Comparison of ENCODE assay signal across 20 cellular contexts in the genomic region with DNA sequence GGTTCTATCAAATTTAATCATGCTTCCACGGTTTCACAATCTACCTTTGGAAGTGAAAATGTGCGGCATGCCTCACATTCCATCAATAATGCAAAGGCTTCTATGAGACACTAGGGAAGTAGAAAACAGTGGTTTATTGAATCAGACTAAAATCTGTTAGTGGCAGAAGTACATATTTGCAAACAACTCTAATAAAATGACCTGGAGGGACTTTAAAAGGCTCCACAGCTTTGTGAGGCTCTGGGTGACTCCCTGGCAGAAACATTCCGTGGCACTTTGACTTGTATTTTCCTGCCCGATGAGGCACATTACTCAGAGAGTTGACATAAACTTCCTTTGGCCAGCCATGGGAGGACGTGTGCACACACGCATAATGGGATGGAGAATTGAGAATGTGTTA.
"Had no signal": no experiment of that assay in that cellular context is flagged by ENCODE, and none has a peak within 500 bp of the region (broad histone marks: within the 10 kb centered on the region; RNA-seq: fewer than 3 reads in every experiment).

No MANE protein-coding gene starts in this region.

- H3K4me3 ChIP-seq: right lobe of liver, spleen, thoracic aorta, upper lobe of right lung had no signal

- H3K36me3 Mint-ChIP-seq: activated naive CD8-positive, alpha-beta T cell; natural killer cell treated with Interleukin-12 subunit alpha and Interleukin-12 subunit beta and Interleukin-15 and Interleukin-18, amount 100 ng/mL, for 72 hours had no signal

- H3K27ac ChIP-seq: right lobe of liver, spleen, thoracic aorta, upper lobe of right lung had no signal

- ATAC-seq: effector memory CD8-positive, alpha-beta T cell; right lobe of liver had no signal

- H3K4me3 Mint-ChIP-seq: activated CD4-positive, alpha-beta T cell treated with anti-CD3 and anti-CD28 coated beads, Interleukin-2, amount 10 ng/mL, durations not matched to agents 7 days and 5 days; activated naive CD8-positive, alpha-beta T cell; activated T-cell treated with anti-CD3 and anti-CD28 coated beads, Interleukin-2, amount 50 U/mL, for 72 hours; dendritic cell treated with granulocyte-macrophage colony-stimulating factor and Interleukin-4, amounts not matched to agents 40 ng/mL and 50 ng/mL, for 4 days; effector memory CD8-positive, alpha-beta T cell; natural killer cell treated with Interleukin-12 subunit alpha and Interleukin-12 subunit beta and Interleukin-15 and Interleukin-18, amount 100 ng/mL, for 72 hours had no signal

- DNase-seq: activated CD4-positive, alpha-beta T cell treated with anti-CD3 and anti-CD28 coated beads, Interleukin-2, amount 10 ng/mL, durations not matched to agents 7 days and 5 days; activated CD8-positive, alpha-beta memory T cell treated with anti-CD3 and anti-CD28 coated beads, Interleukin-2, amount 50 U/mL, for 48 hours; activated gamma-delta T cell; activated T-cell treated with anti-CD3 and anti-CD28 coated beads, Interleukin-2, amount 50 U/mL, for 72 hours; amygdala; effector memory CD8-positive, alpha-beta T cell; erythroblast; glutamatergic neuron; hypothalamus; mesendoderm; nucleus accumbens; right lobe of liver; spleen; SW 1271; T-helper 9 cell; upper lobe of right lung had no signal

- H3K9me3 Mint-ChIP-seq: activated CD4-positive, alpha-beta T cell treated with anti-CD3 and anti-CD28 coated beads, Interleukin-2, amount 10 ng/mL, durations not matched to agents 7 days and 5 days; activated T-cell treated with anti-CD3 and anti-CD28 coated beads, Interleukin-2, amount 50 U/mL, for 72 hours; dendritic cell treated with granulocyte-macrophage colony-stimulating factor and Interleukin-4, amounts not matched to agents 40 ng/mL and 50 ng/mL, for 4 days; effector memory CD8-positive, alpha-beta T cell; natural killer cell treated with Interleukin-12 subunit alpha and Interleukin-12 subunit beta and Interleukin-15 and Interleukin-18, amount 100 ng/mL, for 72 hours had no signal

- H3K27ac Mint-ChIP-seq: activated CD4-positive, alpha-beta T cell treated with anti-CD3 and anti-CD28 coated beads, Interleukin-2, amount 10 ng/mL, durations not matched to agents 7 days and 5 days; activated naive CD8-positive, alpha-beta T cell; activated T-cell treated with anti-CD3 and anti-CD28 coated beads, Interleukin-2, amount 50 U/mL, for 72 hours; dendritic cell treated with granulocyte-macrophage colony-stimulating factor and Interleukin-4, amounts not matched to agents 40 ng/mL and 50 ng/mL, for 4 days; effector memory CD8-positive, alpha-beta T cell; natural killer cell treated with Interleukin-12 subunit alpha and Interleukin-12 subunit beta and Interleukin-15 and Interleukin-18, amount 100 ng/mL, for 72 hours had no signal

- H3K4me1 ChIP-seq: right lobe of liver, spleen, upper lobe of right lung had no signal

- H3K27me3 ChIP-seq: right lobe of liver had no signal

- H3K9me3 ChIP-seq: right lobe of liver, spleen, thoracic aorta, upper lobe of right lung had no signal

- H3K36me3 ChIP-seq: right lobe of liver, spleen, thoracic aorta, upper lobe of right lung had no signal
